Comparison of ENCODE assay signal across 8 cellular contexts in the genomic region with DNA sequence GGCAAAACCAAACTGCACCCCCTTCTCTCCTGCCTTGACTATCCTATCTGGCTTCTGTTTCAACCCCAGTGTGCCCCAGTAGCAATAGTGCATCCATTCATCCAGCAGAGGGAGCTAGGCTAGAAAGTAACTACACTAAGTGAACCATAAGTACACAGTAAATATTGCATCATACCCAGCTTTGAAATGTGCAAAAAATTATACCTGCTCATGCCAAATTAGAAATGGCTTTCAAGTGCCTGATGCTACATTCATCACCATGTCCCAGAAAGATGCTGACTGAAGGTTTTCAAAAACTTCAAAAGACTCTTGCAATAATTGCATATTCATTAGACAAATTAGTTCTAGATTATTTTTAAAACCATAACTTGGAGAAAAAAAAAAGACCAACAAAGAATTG.
DNase-seq lines count a peak whose midpoint lies in the region; ATAC-seq and TF ChIP-seq lines count a peak whose summit lies in the region.

No MANE protein-coding gene starts in this region.

- H3K9ac ChIP-seq in IMR-90 (ENCODE audit: low read depth, low read length) = no peak overlapping the region
- no peak overlapping the region for H3K9ac ChIP-seq in OCI-LY3 (ENCODE audit: low read length)

- H3K4me3 ChIP-seq in GM23338 = no peak overlapping the region
- H3K4me3 ChIP-seq in IMR-90 (ENCODE audit: insufficient read depth, low read depth, low read length) = no peak overlapping the region
- no peak overlapping the region for H3K4me3 ChIP-seq in OCI-LY3 (ENCODE audit: low read length)
- no peak overlapping the region for H3K4me3 ChIP-seq in kidney epithelial cell (ENCODE audit: low read depth, low read length)

- in situ Hi-C loops in IMR-90 (cut with MboI; ENCODE audit: low sequenced_read_pairs) = loop anchor here (10.0 kb wide), 1 partner anchor 373 kb away; no protein-coding TSS in a partner anchor

- H2BK5ac ChIP-seq in IMR-90 (ENCODE audit: low read depth, low read length, poor library complexity, severe bottlenecking) = no peak overlapping the region

- H3K56ac ChIP-seq in IMR-90 (ENCODE audit: extremely low read depth, insufficient read depth, low read length) = no peak overlapping the region

- no peak overlapping the region for H3K23ac ChIP-seq in IMR-90 (ENCODE audit: low read depth, low read length)

- intact Hi-C loops in IMR-90 (cut with micrococcal nuclease) = loop anchor here (1.0 to 2.0 kb wide), 2 partner anchors 207 to 367 kb away; no protein-coding TSS in a partner anchor
- intact Hi-C loops in MCF 10A (cut with micrococcal nuclease) = loop anchor here (1.0 to 5.0 kb wide), 5 partner anchors 131 to 1479 kb away; no protein-coding TSS in a partner anchor

- POLR2A ChIA-PET in IMR-90 (lab: Charles Lee; ENCODE audit: unreplicated experiment) (no interaction called here), MCF 10A (lab: Yijun Ruan, JAX) (interaction anchor here (0.5 to 1.9 kb wide), 4 partner anchors 96 to 149 kb away, joined by 3 to 8 read pairs (median 4); no protein-coding TSS in a partner anchor)

- dilution Hi-C loops in IMR-90 (cut with HindIII; ENCODE audit: low sequenced_read_pairs, unreplicated experiment) = no loop called here

- H3K4ac ChIP-seq in IMR-90 (ENCODE audit: low read depth, low read length) = no peak overlapping the region

- no peak overlapping the region for H3K4me3 Mint-ChIP-seq in activated T-cell treated with anti-CD3 and anti-CD28 coated beads, Interleukin-2, amount 50 U/mL, for 72 hours
- no peak overlapping the region for H3K4me3 Mint-ChIP-seq in activated T-cell treated with anti-CD3 and anti-CD28 coated beads, Interleukin-2, amount 50 U/mL, for 24 hours
- H3K4me3 Mint-ChIP-seq in GM23338 (no peak overlapping the region), MCF 10A (ENCODE audit: unreplicated experiment) (no peak overlapping the region)

- peak; percentile 53 to 54 for DNase-seq in activated T-cell treated with anti-CD3 and anti-CD28 coated beads, Interleukin-2, amount 50 U/mL, for 72 hours
- no peak for DNase-seq in activated T-cell treated with anti-CD3 and anti-CD28 coated beads, Interleukin-2, amount 50 U/mL, for 24 hours
- peak; percentile 79 for DNase-seq in GM23338 (ENCODE audit: low spot score)
- peak; percentile 73 for DNase-seq in IMR-90
- DNase-seq in MCF 10A (ENCODE audit: unreplicated experiment) = peak; percentile 94
- DNase-seq in kidney epithelial cell (ENCODE audit: low read depth) = peak; percentile 29
- DNase-seq in stromal cell of bone marrow (ENCODE audit: low read depth) = peak; percentile 59

- H3K4me2 ChIP-seq in GM23338 (no peak overlapping the region; the same call in 1 of the 2 replicates), IMR-90 (ENCODE audit: low read depth, low read length) (no peak overlapping the region), OCI-LY3 (ENCODE audit: low read length) (no peak overlapping the region)

- no peak overlapping the region for H4K5ac ChIP-seq in IMR-90 (ENCODE audit: low read depth, low read length)

- TF ChIP-seq POLR2A in IMR-90 (IDR thresholded peaks at IDR 0.05; ENCODE audit: low read depth, low read length) = no peak

- ATAC-seq in activated T-cell treated with anti-CD3 and anti-CD28 coated beads, Interleukin-2, amount 50 U/mL, for 72 hours (replicated peaks in 1 of 2) = peak; percentile 94 to 95
- peak; percentile 95 for ATAC-seq in GM23338
- ATAC-seq in IMR-90 (ENCODE audit: low read depth) = peak; percentile 85

- no peak overlapping the region for H2BK15ac ChIP-seq in IMR-90 (ENCODE audit: low read depth, low read length)

- no peaks in the 10 kb centered on the region for H3K4me1 ChIP-seq in GM23338 (ENCODE audit: insufficient read depth)
- H3K4me1 ChIP-seq in IMR-90 (ENCODE audit: control insufficient read depth, insufficient read depth, low read length) = no peaks in the 10 kb centered on the region
- H3K4me1 ChIP-seq in OCI-LY3 (ENCODE audit: low read length) = no peaks in the 10 kb centered on the region

- H3K79me1 ChIP-seq in IMR-90 (ENCODE audit: low read depth in 1 of 2, low read length in 2 of 2) = no peaks in the 10 kb centered on the region

- TF ChIP-seq RAD21 in IMR-90 (IDR thresholded peaks at IDR 0.05; ENCODE audit: low read length) = peak; percentile 64

- H3K27me3 ChIP-seq in GM23338 (ENCODE audit: insufficient read depth) (no peaks in the 10 kb centered on the region), IMR-90 (ENCODE audit: control insufficient read depth, insufficient read depth, low read length) (no peaks in the 10 kb centered on the region), OCI-LY3 (ENCODE audit: low read depth, low read length) (no peaks in the 10 kb centered on the region), kidney epithelial cell (ENCODE audit: control insufficient read depth, insufficient read depth, low read length) (no peaks in the 10 kb centered on the region)

- no peak overlapping the region for H4K91ac ChIP-seq in IMR-90 (ENCODE audit: insufficient read depth, low read depth, low read length)

- H3K36me3 Mint-ChIP-seq in activated T-cell treated with anti-CD3 and anti-CD28 coated beads, Interleukin-2, amount 50 U/mL, for 72 hours (ENCODE audit: insufficient read depth in 2 of 2) = no peaks in the 10 kb centered on the region
- no peaks in the 10 kb centered on the region for H3K36me3 Mint-ChIP-seq in activated T-cell treated with anti-CD3 and anti-CD28 coated beads, Interleukin-2, amount 50 U/mL, for 24 hours (ENCODE audit: low read depth)
- H3K36me3 Mint-ChIP-seq in GM23338 (ENCODE audit: low read depth) = no peaks in the 10 kb centered on the region
- no peaks in the 10 kb centered on the region for H3K36me3 Mint-ChIP-seq in MCF 10A (ENCODE audit: insufficient read depth, unreplicated experiment)

- H3K36me3 ChIP-seq in GM23338 (ENCODE audit: insufficient read depth) (no peaks in the 10 kb centered on the region), IMR-90 (ENCODE audit: control insufficient read depth, insufficient read depth, low read length) (no peaks in the 10 kb centered on the region), OCI-LY3 (replicated peaks; ENCODE audit: low read depth, low read length) (no peaks in the 10 kb centered on the region), kidney epithelial cell (ENCODE audit: control insufficient read depth, insufficient read depth, low read length) (no peaks in the 10 kb centered on the region)

- H3K4me1 Mint-ChIP-seq in activated T-cell treated with anti-CD3 and anti-CD28 coated beads, Interleukin-2, amount 50 U/mL, for 72 hours (ENCODE audit: low read depth) = peaks cover 10% of the 10 kb centered on the region
- no peaks in the 10 kb centered on the region for H3K4me1 Mint-ChIP-seq in activated T-cell treated with anti-CD3 and anti-CD28 coated beads, Interleukin-2, amount 50 U/mL, for 24 hours (ENCODE audit: low read depth)
- peaks cover 6% of the 10 kb centered on the region; the same call in 2 of the 3 replicates for H3K4me1 Mint-ChIP-seq in GM23338
- H3K4me1 Mint-ChIP-seq in MCF 10A (ENCODE audit: insufficient read depth, unreplicated experiment) = no peaks in the 10 kb centered on the region

- 0 out of 2 replicates have a peak overlapping the region, but pooled peaks have one; percentile 31 for H2BK20ac ChIP-seq in IMR-90 (ENCODE audit: low read depth, low read length)

- peak overlapping the region; percentile 45 for H3K27ac Mint-ChIP-seq in activated T-cell treated with anti-CD3 and anti-CD28 coated beads, Interleukin-2, amount 50 U/mL, for 72 hours
- H3K27ac Mint-ChIP-seq in activated T-cell treated with anti-CD3 and anti-CD28 coated beads, Interleukin-2, amount 50 U/mL, for 24 hours = no peak overlapping the region
- peak overlapping the region; percentile 81; the same call in 1 of the 2 replicates for H3K27ac Mint-ChIP-seq in GM23338
- H3K27ac Mint-ChIP-seq in MCF 10A (ENCODE audit: low read depth, unreplicated experiment) = no peak overlapping the region

- CTCF ChIA-PET in IMR-90 (lab: Yijun Ruan, JAX) (interaction anchor here (0.6 to 1.4 kb wide), 6 partner anchors 10 to 551 kb away, joined by 3 to 4 read pairs (median 3); no protein-coding TSS in a partner anchor), MCF 10A (lab: Yijun Ruan, JAX) (interaction anchor here (0.5 to 8.4 kb wide), 48 partner anchors 9 to 1478 kb away, joined by 3 to 131 read pairs (median 4); a partner anchor contains a TSS)

- no peaks in the 10 kb centered on the region for H3K9me3 ChIP-seq in IMR-90 (ENCODE audit: control insufficient read depth, insufficient read depth, low read length)
- no peaks in the 10 kb centered on the region for H3K9me3 ChIP-seq in OCI-LY3 (ENCODE audit: insufficient read depth, low read length)

- H3K9me2 ChIP-seq in GM23338 (ENCODE audit: insufficient read depth) = 0 out of 2 replicates have a peak, but pooled peaks cover 3% of the 10 kb centered on the region

- H3K27ac ChIP-seq in GM23338 (ENCODE audit: low read depth) (no peak overlapping the region), IMR-90 (ENCODE audit: insufficient read depth, low read length) (no peak overlapping the region), OCI-LY3 (ENCODE audit: low read length) (no peak overlapping the region)

- H2BK120ac ChIP-seq in IMR-90 (ENCODE audit: low read depth, low read length) = peak overlapping the region; percentile 32; the same call in 1 of the 2 replicates

- H4K20me1 ChIP-seq in GM23338 (replicated peaks; ENCODE audit: insufficient read depth) (no peaks in the 10 kb centered on the region), IMR-90 (ENCODE audit: insufficient read depth, low read length) (no peaks in the 10 kb centered on the region), OCI-LY3 (ENCODE audit: insufficient read depth, low read length) (no peaks in the 10 kb centered on the region)

- no peaks in the 10 kb centered on the region for H3F3A ChIP-seq in GM23338 (replicated peaks; ENCODE audit: low read depth)

- BruUV-seq in IMR-90 (replicated peaks; lab: Mats Ljungman, UMichigan) (no TSS peak), MCF 10A (replicated peaks; lab: Mats Ljungman, UMichigan) (no TSS peak)

- no peak overlapping the region for H3K18ac ChIP-seq in IMR-90 (ENCODE audit: low read depth, low read length)

- no peaks in the 10 kb centered on the region for H3K27me3 Mint-ChIP-seq in activated T-cell treated with anti-CD3 and anti-CD28 coated beads, Interleukin-2, amount 50 U/mL, for 72 hours (ENCODE audit: low read depth)
- H3K27me3 Mint-ChIP-seq in activated T-cell treated with anti-CD3 and anti-CD28 coated beads, Interleukin-2, amount 50 U/mL, for 24 hours = no peaks in the 10 kb centered on the region
- H3K27me3 Mint-ChIP-seq in GM23338 (ENCODE audit: insufficient read depth, low read depth, poor library complexity) (no peaks in the 10 kb centered on the region), MCF 10A (ENCODE audit: insufficient read depth, unreplicated experiment) (no peaks in the 10 kb centered on the region)

- H2AK9ac ChIP-seq in IMR-90 (replicated peaks; ENCODE audit: low read depth, low read length, poor library complexity) = no peak overlapping the region

- TF ChIP-seq CTCF in GM23338 (conservative IDR thresholded peaks at IDR 0.05; ENCODE audit: low read depth in 2 of 2) = peak; percentile 90
- TF ChIP-seq CTCF in IMR-90 (conservative IDR thresholded peaks at IDR 0.05; ENCODE audit: low read depth, low read length) = peak; percentile 67
- peak; percentile 65 for TF ChIP-seq CTCF in OCI-LY3 (IDR thresholded peaks at IDR 0.05; ENCODE audit: low read depth, low read length)
- peak; percentile 87 for TF ChIP-seq CTCF in MCF 10A (IDR thresholded peaks at IDR 0.05; ENCODE audit: unreplicated experiment)
- TF ChIP-seq CTCF in kidney epithelial cell (IDR thresholded peaks at IDR 0.05; ENCODE audit: insufficient read depth, low read length, poor library complexity, severe bottlenecking) = peak; percentile 82

- no peaks in the 10 kb centered on the region for H3K9me1 ChIP-seq in IMR-90 (ENCODE audit: insufficient read depth, low read length)

- 0 out of 4 replicates have a peak overlapping the region, but pooled peaks of 1 of the 2 experiments have one; percentile 22 for H4K8ac ChIP-seq in IMR-90 (ENCODE audit: low read depth in 2 of 2, low read length in 2 of 2)

- H2AFZ ChIP-seq in GM23338 (peak overlapping the region; percentile 70; the same call in 1 of the 2 replicates), IMR-90 (replicated peaks; ENCODE audit: low read length, poor library complexity) (no peak overlapping the region), OCI-LY3 (ENCODE audit: low read depth, low read length) (no peak overlapping the region)

- no peak overlapping the region for H2AK5ac ChIP-seq in IMR-90 (ENCODE audit: low read depth, low read length)

- H3K9me3 Mint-ChIP-seq in activated T-cell treated with anti-CD3 and anti-CD28 coated beads, Interleukin-2, amount 50 U/mL, for 72 hours = no peaks in the 10 kb centered on the region
- no peaks in the 10 kb centered on the region for H3K9me3 Mint-ChIP-seq in activated T-cell treated with anti-CD3 and anti-CD28 coated beads, Interleukin-2, amount 50 U/mL, for 24 hours
- H3K9me3 Mint-ChIP-seq in GM23338 = no peaks in the 10 kb centered on the region; the same call in 2 of the 3 replicates
- H3K9me3 Mint-ChIP-seq in MCF 10A (ENCODE audit: unreplicated experiment) = no peaks in the 10 kb centered on the region

- H3K79me2 ChIP-seq in GM23338 (replicated peaks; ENCODE audit: insufficient read depth) = no peaks in the 10 kb centered on the region
- H3K79me2 ChIP-seq in OCI-LY3 (ENCODE audit: low read length) = no peaks in the 10 kb centered on the region

- no peak overlapping the region for H3K14ac ChIP-seq in IMR-90 (replicated peaks; ENCODE audit: low read depth, low read length)

Comparison
In these comparisons a context has a peak if more than half of its experiments do, and no peak if none do; other contexts are left out.
1. H3K27ac Mint-ChIP-seq: peak in activated T-cell treated with anti-CD3 and anti-CD28 coated beads, Interleukin-2, amount 50 U/mL, for 72 hours (single experiment) and GM23338 (single experiment); none in activated T-cell treated with anti-CD3 and anti-CD28 coated beads, Interleukin-2, amount 50 U/mL, for 24 hours (single experiment) and MCF 10A (single experiment).
2. Peak in every context shown above with its lines, with median percentiles within 50 percentile points of each other: ATAC-seq and CTCF ChIP-seq.